1 cellular context compared by ENCODE assay signal in genomic region chr17:50905460-50905803, GRCh38.
TF ChIP-seq lines count a peak whose summit lies in the region.

No MANE protein-coding gene starts in this region.

TF ChIP-seq in HepG2, 621 proteins besides CTCF, POLR2A, EP300 and RAD21 (continued from another document and continues in another):
- TF ChIP-seq, protein P1, sequence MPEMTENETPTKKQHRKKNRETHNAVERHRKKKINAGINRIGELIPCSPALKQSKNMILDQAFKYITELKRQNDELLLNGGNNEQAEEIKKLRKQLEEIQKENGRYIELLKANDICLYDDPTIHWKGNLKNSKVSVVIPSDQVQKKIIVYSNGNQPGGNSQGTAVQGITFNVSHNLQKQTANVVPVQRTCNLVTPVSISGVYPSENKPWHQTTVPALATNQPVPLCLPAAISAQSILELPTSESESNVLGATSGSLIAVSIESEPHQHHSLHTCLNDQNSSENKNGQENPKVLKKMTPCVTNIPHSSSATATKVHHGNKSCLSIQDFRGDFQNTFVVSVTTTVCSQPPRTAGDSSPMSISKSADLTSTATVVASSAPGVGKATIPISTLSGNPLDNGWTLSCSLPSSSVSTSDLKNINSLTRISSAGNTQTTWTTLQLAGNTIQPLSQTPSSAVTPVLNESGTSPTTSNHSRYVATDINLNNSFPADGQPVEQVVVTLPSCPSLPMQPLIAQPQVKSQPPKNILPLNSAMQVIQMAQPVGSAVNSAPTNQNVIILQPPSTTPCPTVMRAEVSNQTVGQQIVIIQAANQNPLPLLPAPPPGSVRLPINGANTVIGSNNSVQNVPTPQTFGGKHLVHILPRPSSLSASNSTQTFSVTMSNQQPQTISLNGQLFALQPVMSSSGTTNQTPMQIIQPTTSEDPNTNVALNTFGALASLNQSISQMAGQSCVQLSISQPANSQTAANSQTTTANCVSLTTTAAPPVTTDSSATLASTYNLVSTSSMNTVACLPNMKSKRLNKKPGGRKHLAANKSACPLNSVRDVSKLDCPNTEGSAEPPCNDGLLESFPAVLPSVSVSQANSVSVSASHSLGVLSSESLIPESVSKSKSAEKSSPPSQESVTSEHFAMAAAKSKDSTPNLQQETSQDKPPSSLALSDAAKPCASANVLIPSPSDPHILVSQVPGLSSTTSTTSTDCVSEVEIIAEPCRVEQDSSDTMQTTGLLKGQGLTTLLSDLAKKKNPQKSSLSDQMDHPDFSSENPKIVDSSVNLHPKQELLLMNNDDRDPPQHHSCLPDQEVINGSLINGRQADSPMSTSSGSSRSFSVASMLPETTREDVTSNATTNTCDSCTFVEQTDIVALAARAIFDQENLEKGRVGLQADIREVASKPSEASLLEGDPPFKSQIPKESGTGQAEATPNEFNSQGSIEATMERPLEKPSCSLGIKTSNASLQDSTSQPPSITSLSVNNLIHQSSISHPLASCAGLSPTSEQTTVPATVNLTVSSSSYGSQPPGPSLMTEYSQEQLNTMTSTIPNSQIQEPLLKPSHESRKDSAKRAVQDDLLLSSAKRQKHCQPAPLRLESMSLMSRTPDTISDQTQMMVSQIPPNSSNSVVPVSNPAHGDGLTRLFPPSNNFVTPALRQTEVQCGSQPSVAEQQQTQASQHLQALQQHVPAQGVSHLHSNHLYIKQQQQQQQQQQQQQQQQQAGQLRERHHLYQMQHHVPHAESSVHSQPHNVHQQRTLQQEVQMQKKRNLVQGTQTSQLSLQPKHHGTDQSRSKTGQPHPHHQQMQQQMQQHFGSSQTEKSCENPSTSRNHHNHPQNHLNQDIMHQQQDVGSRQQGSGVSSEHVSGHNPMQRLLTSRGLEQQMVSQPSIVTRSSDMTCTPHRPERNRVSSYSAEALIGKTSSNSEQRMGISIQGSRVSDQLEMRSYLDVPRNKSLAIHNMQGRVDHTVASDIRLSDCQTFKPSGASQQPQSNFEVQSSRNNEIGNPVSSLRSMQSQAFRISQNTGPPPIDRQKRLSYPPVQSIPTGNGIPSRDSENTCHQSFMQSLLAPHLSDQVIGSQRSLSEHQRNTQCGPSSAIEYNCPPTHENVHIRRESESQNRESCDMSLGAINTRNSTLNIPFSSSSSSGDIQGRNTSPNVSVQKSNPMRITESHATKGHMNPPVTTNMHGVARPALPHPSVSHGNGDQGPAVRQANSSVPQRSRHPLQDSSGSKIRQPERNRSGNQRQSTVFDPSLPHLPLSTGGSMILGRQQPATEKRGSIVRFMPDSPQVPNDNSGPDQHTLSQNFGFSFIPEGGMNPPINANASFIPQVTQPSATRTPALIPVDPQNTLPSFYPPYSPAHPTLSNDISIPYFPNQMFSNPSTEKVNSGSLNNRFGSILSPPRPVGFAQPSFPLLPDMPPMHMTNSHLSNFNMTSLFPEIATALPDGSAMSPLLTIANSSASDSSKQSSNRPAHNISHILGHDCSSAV (CRISPR knock-in tag; IDR thresholded peaks at IDR 0.05; ENCODE audit: borderline replicate concordance) = no peak
- TF ChIP-seq ZNF33B (CRISPR knock-in tag; IDR thresholded peaks at IDR 0.05) (peak; percentile 60; the same call in 1 of the 2 replicates), ZNF724P (CRISPR knock-in tag; IDR thresholded peaks at IDR 0.05; ENCODE audit: borderline replicate concordance) (0 out of 2 replicates have a peak, but pooled peaks have one; percentile 5), KAT7 (CRISPR knock-in tag; IDR thresholded peaks at IDR 0.05; ENCODE audit: borderline replicate concordance) (peak; percentile 50; the same call in 1 of the 2 replicates), ZNF3 (CRISPR knock-in tag; IDR thresholded peaks at IDR 0.05) (no peak), NFE2L1 (CRISPR knock-in tag; IDR thresholded peaks at IDR 0.05; ENCODE audit: borderline replicate concordance) (no peak), POLR2AphosphoS2 (IDR thresholded peaks at IDR 0.05; ENCODE audit: low read depth, low read length) (no peak), NFAT5 (CRISPR knock-in tag; IDR thresholded peaks at IDR 0.05) (no peak), NR2F1 (CRISPR knock-in tag; IDR thresholded peaks at IDR 0.05) (0 out of 4 replicates have a peak, but pooled peaks of 1 of the 2 experiments have one; percentile 41), NBN (conservative IDR thresholded peaks at IDR 0.05) (no peak), KDM4B (CRISPR knock-in tag; IDR thresholded peaks at IDR 0.05) (no peak; the same call in 1 of the 2 replicates), ZNF549 (CRISPR knock-in tag; IDR thresholded peaks at IDR 0.05) (no peak), AFF4 (CRISPR knock-in tag; IDR thresholded peaks at IDR 0.05) (no peak), GFI1 (CRISPR knock-in tag; IDR thresholded peaks at IDR 0.05; ENCODE audit: borderline replicate concordance) (peak; percentile 56), JUNB (CRISPR knock-in tag; IDR thresholded peaks at IDR 0.05; ENCODE audit: borderline replicate concordance) (no peak), STAT6 (CRISPR knock-in tag; IDR thresholded peaks at IDR 0.05; ENCODE audit: borderline replicate concordance) (no peak; the same call in 1 of the 2 replicates), ZNF256 (CRISPR knock-in tag; conservative IDR thresholded peaks at IDR 0.05) (no peak), TBP (CRISPR knock-in tag; IDR thresholded peaks at IDR 0.05) (no peak), ZSCAN5A (CRISPR knock-in tag; IDR thresholded peaks at IDR 0.05; ENCODE audit: borderline replicate concordance) (peak; percentile 19; the same call in 1 of the 2 replicates), ZNF850 (CRISPR knock-in tag; conservative IDR thresholded peaks at IDR 0.05) (no peak), ZNF703 (CRISPR knock-in tag; IDR thresholded peaks at IDR 0.05; ENCODE audit: borderline replicate concordance) (peak; percentile 63; the same call in 1 of the 2 replicates)
- TF ChIP-seq, protein P2, sequence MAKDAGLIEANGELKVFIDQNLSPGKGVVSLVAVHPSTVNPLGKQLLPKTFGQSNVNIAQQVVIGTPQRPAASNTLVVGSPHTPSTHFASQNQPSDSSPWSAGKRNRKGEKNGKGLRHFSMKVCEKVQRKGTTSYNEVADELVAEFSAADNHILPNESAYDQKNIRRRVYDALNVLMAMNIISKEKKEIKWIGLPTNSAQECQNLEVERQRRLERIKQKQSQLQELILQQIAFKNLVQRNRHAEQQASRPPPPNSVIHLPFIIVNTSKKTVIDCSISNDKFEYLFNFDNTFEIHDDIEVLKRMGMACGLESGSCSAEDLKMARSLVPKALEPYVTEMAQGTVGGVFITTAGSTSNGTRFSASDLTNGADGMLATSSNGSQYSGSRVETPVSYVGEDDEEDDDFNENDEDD (CRISPR knock-in tag; IDR thresholded peaks at IDR 0.05; ENCODE audit: borderline replicate concordance) = peak; percentile 35; the same call in 1 of the 2 replicates
- TF ChIP-seq, protein P3, sequence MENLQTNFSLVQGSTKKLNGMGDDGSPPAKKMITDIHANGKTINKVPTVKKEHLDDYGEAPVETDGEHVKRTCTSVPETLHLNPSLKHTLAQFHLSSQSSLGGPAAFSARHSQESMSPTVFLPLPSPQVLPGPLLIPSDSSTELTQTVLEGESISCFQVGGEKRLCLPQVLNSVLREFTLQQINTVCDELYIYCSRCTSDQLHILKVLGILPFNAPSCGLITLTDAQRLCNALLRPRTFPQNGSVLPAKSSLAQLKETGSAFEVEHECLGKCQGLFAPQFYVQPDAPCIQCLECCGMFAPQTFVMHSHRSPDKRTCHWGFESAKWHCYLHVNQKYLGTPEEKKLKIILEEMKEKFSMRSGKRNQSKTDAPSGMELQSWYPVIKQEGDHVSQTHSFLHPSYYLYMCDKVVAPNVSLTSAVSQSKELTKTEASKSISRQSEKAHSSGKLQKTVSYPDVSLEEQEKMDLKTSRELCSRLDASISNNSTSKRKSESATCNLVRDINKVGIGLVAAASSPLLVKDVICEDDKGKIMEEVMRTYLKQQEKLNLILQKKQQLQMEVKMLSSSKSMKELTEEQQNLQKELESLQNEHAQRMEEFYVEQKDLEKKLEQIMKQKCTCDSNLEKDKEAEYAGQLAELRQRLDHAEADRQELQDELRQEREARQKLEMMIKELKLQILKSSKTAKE (CRISPR knock-in tag; IDR thresholded peaks at IDR 0.05; ENCODE audit: borderline replicate concordance) = peak; percentile 73
- TF ChIP-seq, protein P4, sequence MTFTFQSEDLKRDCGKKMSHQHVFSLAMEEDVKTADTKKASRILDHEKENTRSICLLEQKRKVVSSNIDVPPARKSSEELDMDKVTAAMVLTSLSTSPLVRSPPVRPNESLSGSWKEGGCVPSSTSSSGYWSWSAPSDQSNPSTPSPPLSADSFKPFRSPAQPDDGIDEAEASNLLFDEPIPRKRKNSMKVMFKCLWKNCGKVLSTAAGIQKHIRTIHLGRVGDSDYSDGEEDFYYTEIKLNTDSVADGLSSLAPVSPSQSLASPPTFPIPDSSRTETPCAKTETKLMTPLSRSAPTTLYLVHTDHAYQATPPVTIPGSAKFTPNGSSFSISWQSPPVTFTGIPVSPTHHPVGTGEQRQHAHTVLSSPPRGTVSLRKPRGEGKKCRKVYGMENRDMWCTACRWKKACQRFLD (CRISPR knock-in tag; IDR thresholded peaks at IDR 0.05; ENCODE audit: borderline replicate concordance) = peak; percentile 29; the same call in 1 of the 2 replicates
